In genomic region chr6:109713097-109713496, GRCh38 we compare ENCODE assay signal across 25 cellular contexts. TPM values are rescaled to one million over a fixed set of nuclear protein-coding genes. Genes with fewer than 3 reads are reported as not detected.
DNase-seq lines count a peak whose midpoint lies in the region; ATAC-seq and TF ChIP-seq lines count a peak whose summit lies in the region.
"Had no signal": no experiment of that assay in that cellular context is flagged by ENCODE, and none has a peak within 500 bp of the region (broad histone marks: within the 10 kb centered on the region; RNA-seq: fewer than 3 reads in every experiment).

No MANE protein-coding gene starts in this region.

- H3K18ac ChIP-seq in mesendoderm (ENCODE audit: low read length) = no peak overlapping the region

- no peaks in the 10 kb centered on the region for H3K36me3 ChIP-seq in mesendoderm (ENCODE audit: control insufficient read depth, insufficient read depth, low read length)
- peaks cover 8% of the 10 kb centered on the region for H3K36me3 ChIP-seq in upper lobe of right lung
- H3K36me3 ChIP-seq in neural progenitor cell = no peaks in the 10 kb centered on the region
- H3K36me3 ChIP-seq: thyroid gland had no signal

- H3K4me3 Mint-ChIP-seq in neural progenitor cell = no peak overlapping the region
- H3K4me3 Mint-ChIP-seq: activated naive CD4-positive, alpha-beta T cell treated with anti-CD3 and anti-CD28 coated beads, Interleukin-2, amount 50 U/mL, for 24 hours; CD8-positive, alpha-beta T cell had no signal

- peak overlapping the region; percentile 19 for H3K56ac ChIP-seq in mesendoderm (ENCODE audit: low read length)

- H3K9me3 Mint-ChIP-seq in neural progenitor cell = peaks cover 34% of the 10 kb centered on the region
- H3K9me3 Mint-ChIP-seq: activated naive CD4-positive, alpha-beta T cell treated with anti-CD3 and anti-CD28 coated beads, Interleukin-2, amount 50 U/mL, for 24 hours; CD8-positive, alpha-beta T cell had no signal

- TF ChIP-seq CTCF in upper lobe of right lung (IDR thresholded peaks at IDR 0.05) (no peak), neural progenitor cell (IDR thresholded peaks at IDR 0.05) (no peak)

- peaks cover 4% of the 10 kb centered on the region for H3K4me1 Mint-ChIP-seq in neural progenitor cell

- H3K27ac ChIP-seq in mesendoderm (ENCODE audit: low read depth, low read length) (no peak overlapping the region), upper lobe of right lung (no peak overlapping the region), neural progenitor cell (no peak overlapping the region), substantia nigra (ENCODE audit: low read depth, low read length, poor library complexity, severe bottlenecking) (no peak overlapping the region)
- H3K27ac ChIP-seq: gastrocnemius medialis, thyroid gland had no signal

- no peak overlapping the region for H2AFZ ChIP-seq in neural progenitor cell (replicated peaks)

- no peak overlapping the region for H3K27ac Mint-ChIP-seq in neural progenitor cell
- H3K27ac Mint-ChIP-seq: activated naive CD4-positive, alpha-beta T cell treated with anti-CD3 and anti-CD28 coated beads, Interleukin-2, amount 50 U/mL, for 24 hours; CD8-positive, alpha-beta T cell had no signal

- no peaks in the 10 kb centered on the region for H3K27me3 ChIP-seq in mesendoderm (ENCODE audit: insufficient read depth, low read length, poor library complexity)
- no peaks in the 10 kb centered on the region for H3K27me3 ChIP-seq in upper lobe of right lung
- no peaks in the 10 kb centered on the region for H3K27me3 ChIP-seq in neural progenitor cell
- H3K27me3 ChIP-seq: gastrocnemius medialis, thyroid gland had no signal

- peaks cover 3% of the 10 kb centered on the region for H3K36me3 Mint-ChIP-seq in neural progenitor cell

- no CpG with 5 or more reads among the region's 8 CpGs for WGBS in mesendoderm (ENCODE audit: extremely low coverage, insufficient coverage, low lambda C conversion rate)

- H3K79me2 ChIP-seq in mesendoderm (ENCODE audit: control insufficient read depth, insufficient read depth, low read length) (no peaks in the 10 kb centered on the region), neural progenitor cell (ENCODE audit: low read depth) (peaks cover 34% of the 10 kb centered on the region)

- H3K79me1 ChIP-seq in mesendoderm (ENCODE audit: low read length) = no peaks in the 10 kb centered on the region

- H2BK120ac ChIP-seq in mesendoderm (ENCODE audit: low read depth, low read length) = no peak overlapping the region

- H3K27me3 Mint-ChIP-seq in neural progenitor cell (ENCODE audit: insufficient read depth, low read depth) = no peaks in the 10 kb centered on the region
- H3K27me3 Mint-ChIP-seq: activated naive CD4-positive, alpha-beta T cell treated with anti-CD3 and anti-CD28 coated beads, Interleukin-2, amount 50 U/mL, for 24 hours had no signal

- no peaks in the 10 kb centered on the region for H4K20me1 ChIP-seq in neural progenitor cell (ENCODE audit: low read depth)

- no peak overlapping the region for H4K5ac ChIP-seq in mesendoderm (ENCODE audit: low read length)

- no peak overlapping the region for H2BK5ac ChIP-seq in mesendoderm (ENCODE audit: low read length)

- H3K9ac ChIP-seq in mesendoderm (ENCODE audit: low read length) (no peak overlapping the region), neural progenitor cell (no peak overlapping the region)

- H3K4me1 ChIP-seq in mesendoderm (ENCODE audit: control insufficient read depth, low read depth, low read length) (no peaks in the 10 kb centered on the region), upper lobe of right lung (no peaks in the 10 kb centered on the region), neural progenitor cell (no peaks in the 10 kb centered on the region)
- H3K4me1 ChIP-seq: gastrocnemius medialis, thyroid gland had no signal

- H4K8ac ChIP-seq in mesendoderm (ENCODE audit: low read depth, low read length) = no peak overlapping the region

- no peaks in the 10 kb centered on the region for H3F3A ChIP-seq in neural progenitor cell (ENCODE audit: low read depth)

- ATAC-seq in Right ventricle myocardium inferior (no peak), left cardiac atrium (no peak), upper lobe of right lung (peak; percentile 29)
- ATAC-seq: activated CD4-positive, CD25-positive, alpha-beta regulatory T cell treated with anti-CD3 and anti-CD28 coated beads, Interleukin-2, amount 50 U/mL, for 24 hours; CD8-positive, alpha-beta T cell; gastrocnemius medialis had no signal

- DNase-seq in Right ventricle myocardium inferior (ENCODE audit: missing footprints) (peak; percentile 58), left cardiac atrium (no peak), RKO (ENCODE audit: low spot score) (peak; percentile 45), mesendoderm (no peak), upper lobe of right lung (no peak), neural progenitor cell (ENCODE audit: low spot score) (no peak), substantia nigra (lab: John Stamatoyannopoulos, UW) (no peak)
- DNase-seq: activated CD8-positive, alpha-beta memory T cell treated with anti-CD3 and anti-CD28 coated beads, Interleukin-2, amount 50 U/mL, for 48 hours; CD8-positive, alpha-beta T cell; DMS153; effector CD4-positive, alpha-beta T cell; gastrocnemius medialis; GOT3; hypothalamus; islet precursor cell; Kasumi-1; NCI-H1092 treated with DMSO at 0.1 percent for 48 hours; NCI-H2029 treated with DMSO at 0.1 percent for 48 hours; occipital lobe; RPMI8226; thyroid gland had no signal

- no peak overlapping the region for H3K4ac ChIP-seq in mesendoderm (ENCODE audit: low read depth, low read length)

- H2BK15ac ChIP-seq in mesendoderm (replicated peaks; ENCODE audit: low read depth) = no peak overlapping the region

- H3K4me3 ChIP-seq in mesendoderm (ENCODE audit: low read length) = no peak overlapping the region
- H3K4me3 ChIP-seq in upper lobe of right lung = no peak overlapping the region
- H3K4me3 ChIP-seq in neural progenitor cell = no peak overlapping the region
- H3K4me3 ChIP-seq: gastrocnemius medialis, lung, smooth muscle cell, thyroid gland had no signal

- H2AK5ac ChIP-seq in mesendoderm (ENCODE audit: low read length) = no peak overlapping the region

- no peak overlapping the region for H3K23ac ChIP-seq in mesendoderm (ENCODE audit: low read length)

- H3K9me3 ChIP-seq in upper lobe of right lung (no peaks in the 10 kb centered on the region), neural progenitor cell (ENCODE audit: low read depth) (no peaks in the 10 kb centered on the region)
- H3K9me3 ChIP-seq: gastrocnemius medialis, thyroid gland had no signal

- intact Hi-C loops in Right ventricle myocardium inferior (cut with DNase I) (no loop called here), left cardiac atrium (cut with DNase I) (no loop called here), upper lobe of right lung (cut with DNase I) (no loop called here)

- H3K4me2 ChIP-seq in mesendoderm (ENCODE audit: low read length) (no peak overlapping the region), neural progenitor cell (no peak overlapping the region)
- H3K4me2 ChIP-seq: smooth muscle cell had no signal

RNA-seq across cellular contexts. Expression of gene FIG4, which starts 22.0 kb away (rescaled TPM):
- total RNA-seq in Right ventricle myocardium inferior (8.4 TPM), left cardiac atrium (10 to 100 TPM in 1 of 2 donors, 1 to 10 TPM in 1; 8.2 to 11.1 TPM), upper lobe of right lung (31.3 TPM), neural progenitor cell (ENCODE audit: low replicate concordance) (30.9 and 51.3 TPM in 2 replicates)
- polyA plus RNA-seq in mesendoderm (2013, experiment 1 of 2) = 7.7 TPM
- 7.8 TPM for polyA plus RNA-seq in mesendoderm (2013, experiment 2 of 2)

RNA-seq across cellular contexts. Expression of gene AK9, which starts 22.1 kb away (rescaled TPM):
- 11.9 TPM for total RNA-seq in Right ventricle myocardium inferior
- 1 to 10 TPM; 7.6 to 9.8 TPM for total RNA-seq in left cardiac atrium
- polyA plus RNA-seq in mesendoderm (2013, experiment 1 of 2) = 1.8 TPM
- polyA plus RNA-seq in mesendoderm (2013, experiment 2 of 2) = 1.5 TPM
- 8.8 TPM for total RNA-seq in upper lobe of right lung
- total RNA-seq in neural progenitor cell (ENCODE audit: low replicate concordance) = 7.2 and 8.2 TPM in 2 replicates

Comparison
In these comparisons a context has a peak if more than half of its experiments do, and no peak if none do; other contexts are left out.
1. DNase-seq: peak in Right ventricle myocardium inferior (single experiment) and RKO (single experiment); none in left cardiac atrium (single experiment), mesendoderm (single experiment), upper lobe of right lung (single experiment), neural progenitor cell (single experiment) and substantia nigra (0 of 49).